ENCODE assay signal across 9 cellular contexts in the genomic region with DNA sequence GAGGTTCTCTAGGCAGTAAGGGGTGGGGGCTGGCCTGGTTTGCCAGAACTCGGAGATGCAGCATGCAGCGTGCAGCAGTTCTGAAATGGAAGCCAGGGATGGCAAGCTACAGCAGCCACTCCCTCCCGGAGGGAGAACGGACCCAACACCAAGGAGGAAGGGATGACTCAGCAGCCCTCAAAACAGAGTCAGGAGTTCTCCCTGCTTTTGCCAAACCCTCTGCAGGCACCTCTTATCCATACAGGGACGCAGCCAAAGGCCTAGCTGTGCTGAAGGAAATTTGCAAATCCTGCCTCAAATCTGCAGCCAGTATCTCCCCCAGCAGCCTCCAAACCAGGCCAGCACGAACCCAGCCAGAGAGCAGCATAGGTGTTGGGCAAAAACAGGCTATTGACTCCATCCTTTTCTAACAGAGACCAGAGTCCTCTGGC. TPM values are rescaled to one million over a fixed set of nuclear protein-coding genes. Genes with fewer than 3 reads are reported as not detected.
DNase-seq lines count a peak whose midpoint lies in the region; ATAC-seq, FAIRE-seq and TF ChIP-seq lines count a peak whose summit lies in the region.
"Had no signal": no experiment of that assay in that cellular context is flagged by ENCODE, and none has a peak within 500 bp of the region (broad histone marks: within the 10 kb centered on the region; RNA-seq: fewer than 3 reads in every experiment).

No MANE protein-coding gene starts in this region.

- ATAC-seq in Panc1, result 0 out of 2 replicates have a peak, but pooled peaks have one; percentile 23
- no peak for ATAC-seq in GM21360 (IDR thresholded peaks at IDR 0.05; ENCODE audit: unreplicated experiment)

- WGBS in esophagus squamous epithelium, 2 donors, result 4 to 18% methylated on average over 5 of the region's 6 CpGs

- H3K4me3 ChIP-seq in Panc1 (ENCODE audit: low read depth in 2 of 2, low read length in 2 of 2) (no peak overlapping the region), esophagus squamous epithelium (no peak overlapping the region)

- H3K4me1 ChIP-seq in Panc1 (ENCODE audit: control insufficient read depth, insufficient read depth, low read length), result peaks cover 32% of the 10 kb centered on the region
- peaks cover 29 to 46% (median 40%) of the 10 kb centered on the region in 3 donors for H3K4me1 ChIP-seq in esophagus squamous epithelium

- no TSS peak for BruUV-seq in Panc1 (replicated peaks; lab: Mats Ljungman, UMichigan)

- FAIRE-seq in A204.1 (lab: Jason Lieb, UNC), result peak; percentile 98

- H3K9me3 ChIP-seq in Panc1 (ENCODE audit: control insufficient read depth, insufficient read depth, low read depth, low read length), result no peaks in the 10 kb centered on the region
- no peaks in the 10 kb centered on the region for H3K9me3 ChIP-seq in esophagus squamous epithelium

- POLR2A ChIA-PET in Panc1 (lab: Charles Lee), result no interaction called here

- intact Hi-C loops in Panc1 (cut with micrococcal nuclease; ENCODE audit: unreplicated experiment), result no loop called here
- intact Hi-C loops in esophagus squamous epithelium (cut with DNase I), result no loop called here

- no peak for TF ChIP-seq POLR2A in esophagus squamous epithelium (IDR thresholded peaks at IDR 0.05)

- H3K27ac ChIP-seq in Panc1 (ENCODE audit: low read length) (no peak overlapping the region; the same call in 1 of the 2 replicates), esophagus squamous epithelium (peak overlapping the region; percentile 50 to 83 (median 79))
- H3K27ac ChIP-seq: C4-2B had no signal

- in situ Hi-C loops in Panc1 (cut with HindIII; ENCODE audit: low pct_unique_long_range_greater_than_20kb, low sequenced_read_pairs), result no loop called here

- H3K36me3 ChIP-seq in Panc1 (ENCODE audit: control insufficient read depth, insufficient read depth, low read length) (no peaks in the 10 kb centered on the region), esophagus squamous epithelium (no peaks in the 10 kb centered on the region)

- TF ChIP-seq CTCF in Panc1 (IDR thresholded peaks at IDR 0.05), result no peak
- no peak for TF ChIP-seq CTCF in esophagus squamous epithelium (IDR thresholded peaks at IDR 0.05)

- DNase-seq in Panc1 (ENCODE audit: low read depth, low spot score) (no peak), esophagus squamous epithelium (lab: John Stamatoyannopoulos, UW) (no peak), myocyte (ENCODE audit: low read depth) (peak; percentile 75), Kasumi-1 (lab: John Stamatoyannopoulos, UW) (no peak), cortex of kidney (lab: John Stamatoyannopoulos, UW) (no peak), NCI-H1436 treated with DMSO at 0.1 percent for 48 hours (lab: John Stamatoyannopoulos, UW) (no peak)

- CTCF ChIA-PET in Panc1 (lab: Charles Lee), result interaction anchor here (0.6 kb wide), 1 partner anchor 772 kb away, joined by 8 read pairs; no protein-coding TSS in a partner anchor

- H3K27me3 ChIP-seq in Panc1 (ENCODE audit: control insufficient read depth, insufficient read depth, low read length) (no peaks in the 10 kb centered on the region), esophagus squamous epithelium (no peaks in the 10 kb centered on the region)

RNA-seq across cellular contexts. Expression of a gene that starts 10.2 kb away (rescaled TPM):
- total RNA-seq in Panc1 (2021; ENCODE audit: unreplicated experiment) (5.7 TPM), esophagus squamous epithelium (100 to 1,000 TPM in 1 of 4 donors, 10 to 100 TPM in 2, 1 to 10 TPM in 1; 3.3 to 223 (median 54.8) TPM), myocyte (0.78 and 1.7 TPM in 2 replicates)
- polyA plus RNA-seq in Panc1 (2012; ENCODE audit: insufficient read length), result 9.7 TPM
- 1.5 TPM for polyA plus RNA-seq in myocyte (2012)

RNA-seq across cellular contexts. Expression of a gene that starts 20.8 kb away (rescaled TPM):
- total RNA-seq in Panc1 (2021; ENCODE audit: unreplicated experiment) (0.49 TPM), esophagus squamous epithelium (under 1 TPM in 3 of 4 donors, not detected in 1; 0.12 to 0.38 (median 0.35) TPM), myocyte (not detected in 2 replicates)
- 0.12 TPM for polyA plus RNA-seq in Panc1 (2012; ENCODE audit: insufficient read length)
- polyA plus RNA-seq in myocyte (2012), result 0.14 TPM

RNA-seq across cellular contexts. Expression of a gene that starts 40.7 kb away (rescaled TPM):
- total RNA-seq in Panc1 (2021; ENCODE audit: unreplicated experiment) (0.10 TPM), esophagus squamous epithelium (not detected), myocyte (not detected in 2 replicates)
- not detected for polyA plus RNA-seq in Panc1 (2012; ENCODE audit: insufficient read length)
- not detected for polyA plus RNA-seq in myocyte (2012)
